In the genomic region with DNA sequence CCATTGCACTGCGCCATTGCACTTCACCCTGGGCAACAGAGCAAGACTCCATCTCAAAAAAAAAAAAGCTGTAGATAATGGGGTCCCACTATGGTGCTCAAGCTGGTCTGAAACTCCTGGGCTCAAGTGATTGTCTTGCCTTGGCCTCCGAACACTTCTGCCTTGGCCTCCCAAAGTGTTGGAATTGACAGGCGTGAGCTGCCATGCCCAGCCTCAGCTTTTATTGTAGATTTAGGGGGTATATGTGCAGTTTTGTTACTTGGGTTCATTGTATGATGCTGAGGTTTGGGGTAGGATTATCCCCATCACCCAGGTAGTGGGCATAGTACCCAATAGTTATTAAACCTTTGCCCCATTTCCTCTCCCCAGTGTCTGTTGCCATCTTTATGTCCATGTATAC, we compare ENCODE assay signal across 13 cellular contexts. TPM values are rescaled to one million over a fixed set of nuclear protein-coding genes. Genes with fewer than 3 reads are reported as not detected.
DNase-seq lines count a peak whose midpoint lies in the region; ATAC-seq, FAIRE-seq and TF ChIP-seq lines count a peak whose summit lies in the region.
"Had no signal": no experiment of that assay in that cellular context is flagged by ENCODE, and none has a peak within 500 bp of the region (broad histone marks: within the 10 kb centered on the region; RNA-seq: fewer than 3 reads in every experiment).

No MANE protein-coding gene starts in this region.

- H2AFZ ChIP-seq in keratinocyte (ENCODE audit: control insufficient read depth, low read length) = no peak overlapping the region

- dilution Hi-C loops in keratinocyte (cut with MboI; ENCODE audit: extremely low pct_ligation_motif_present, low sequenced_read_pairs) = no loop called here

- H3K27ac Mint-ChIP-seq in WTC11 = peak overlapping the region; percentile 49; the same call in 1 of the 2 replicates

- no peaks in the 10 kb centered on the region for H3K9me3 ChIP-seq in keratinocyte (ENCODE audit: control insufficient read depth, low read depth, low read length)
- H3K9me3 ChIP-seq in gastrocnemius medialis = no peaks in the 10 kb centered on the region

- H3K27ac ChIP-seq in keratinocyte (ENCODE audit: control insufficient read depth, insufficient read depth, low read length) (no peak overlapping the region), gastrocnemius medialis (no peak overlapping the region)

- peaks cover 45% of the 10 kb centered on the region for H3K79me2 ChIP-seq in keratinocyte (ENCODE audit: control insufficient read depth, insufficient read depth, low read length)

- H3K36me3 ChIP-seq in keratinocyte (ENCODE audit: control insufficient read depth in 2 of 2, extremely low read depth in 1 of 2, insufficient read depth in 2 of 2, low read length in 2 of 2) (peaks cover 23 to 37% of the 10 kb centered on the region in 2 experiments), gastrocnemius medialis (peaks cover 0 to 42% of the 10 kb centered on the region in 2 donors)

- intact Hi-C loops in gastrocnemius medialis (cut with DNase I; ENCODE audit: low total_unique reads) = loop anchor here (10.0 kb wide), 1 partner anchor 294 kb away; a partner anchor contains a TSS
- intact Hi-C loops in Right ventricle myocardium superior (cut with DNase I) = loop anchor here (10.0 kb wide), 1 partner anchor 104 kb away; a partner anchor contains a TSS

- H3K4me3 Mint-ChIP-seq in WTC11 = peak overlapping the region; percentile 99

- H3K27me3 Mint-ChIP-seq in WTC11 (ENCODE audit: low read depth) = no peaks in the 10 kb centered on the region

- peaks cover 64% of the 10 kb centered on the region for H3K36me3 Mint-ChIP-seq in WTC11

- DNase-seq in AG04449 (ENCODE audit: low read depth, low spot score) (no peak), WTC11 (ENCODE audit: low spot score) (no peak), keratinocyte (ENCODE audit: low read depth, low spot score) (no peak), hippocampal formation (lab: John Stamatoyannopoulos, UW) (no peak), NCI-H1105 (lab: John Stamatoyannopoulos, UW) (no peak), gastrocnemius medialis (no peak), Right ventricle myocardium superior (no peak)
- DNase-seq: activated CD4-positive, alpha-beta T cell treated with anti-CD3 and anti-CD28 coated beads, Interleukin-2, amount 50 U/mL, for 4 hours; IMR-90; stimulated activated naive CD4-positive, alpha-beta T cell treated with Interleukin-2 at 50 U/mL for 16 hours had no signal

- in situ Hi-C loops in gastrocnemius medialis (cut with MboI; ENCODE audit: low sequenced_read_pairs in 4 of 4) = loop anchor here in 2 of 4 donors (10.0 kb wide), 3 partner anchors 64 to 164 kb away; a partner anchor contains a TSS

- peaks cover 39% of the 10 kb centered on the region for H4K20me1 ChIP-seq in keratinocyte (ENCODE audit: control insufficient read depth, extremely low read depth, insufficient read depth, low read length)

- H3K9me3 Mint-ChIP-seq in WTC11 = no peaks in the 10 kb centered on the region

- POLR2A ChIA-PET in AG04449 (lab: Yijun Ruan, JAX) = interaction anchor here (0.6 to 3.1 kb wide), 5 partner anchors 9 to 109 kb away, joined by 3 to 11 read pairs (median 6); a partner anchor contains a TSS
- POLR2A ChIA-PET in WTC11 (lab: Charles Lee) = interaction anchor here (0.7 to 1.3 kb wide), 3 partner anchors 43 to 302 kb away, joined by 3 to 4 read pairs (median 3); a partner anchor contains a TSS

- H3K9me1 ChIP-seq in keratinocyte (ENCODE audit: control insufficient read depth, extremely low read depth, insufficient read depth, low read length) = peaks cover 2% of the 10 kb centered on the region

- TF ChIP-seq CTCF in AG04449 (IDR thresholded peaks at IDR 0.05; ENCODE audit: insufficient read depth, low read length, missing control alignments) (no peak), WTC11 (IDR thresholded peaks at IDR 0.05) (no peak), keratinocyte (optimal IDR thresholded peaks at IDR 0.05 in 1 of 3, IDR thresholded peaks at IDR 0.05 in 1 of 3, conservative IDR thresholded peaks at IDR 0.05 in 1 of 3; ENCODE audit: extremely low read depth in 1 of 3, insufficient read depth in 2 of 3, low read length in 3 of 3) (no peak), gastrocnemius medialis (IDR thresholded peaks at IDR 0.05 in 4 of 5, conservative IDR thresholded peaks at IDR 0.05 in 1 of 5) (no peak)

- peaks cover 15% of the 10 kb centered on the region for H3K4me1 ChIP-seq in keratinocyte (ENCODE audit: control insufficient read depth, extremely low read depth, insufficient read depth, low read length)
- H3K4me1 ChIP-seq in gastrocnemius medialis = peaks cover 30 to 34% of the 10 kb centered on the region in 2 donors

- H3K27me3 ChIP-seq in keratinocyte (ENCODE audit: control insufficient read depth, extremely low read depth, insufficient read depth, low read length) = no peaks in the 10 kb centered on the region
- no peaks in the 10 kb centered on the region for H3K27me3 ChIP-seq in gastrocnemius medialis

- peak overlapping the region; percentile 27 for H3K4me2 ChIP-seq in keratinocyte (ENCODE audit: control insufficient read depth, extremely low read depth, insufficient read depth, low read depth, low read length)

- no peak for TF ChIP-seq POLR2A in gastrocnemius medialis (IDR thresholded peaks at IDR 0.05)

- FAIRE-seq in keratinocyte (lab: Jason Lieb, UNC) = no peak
- FAIRE-seq: D721Med, GM12892 had no signal

- CTCF ChIA-PET in AG04449 (lab: Yijun Ruan, JAX) (interaction anchor here (1.1 to 2.9 kb wide), 11 partner anchors 8 to 280 kb away, joined by 3 to 8 read pairs (median 3); a partner anchor contains a TSS), WTC11 (lab: Charles Lee) (interaction anchor here (1.3 to 1.4 kb wide), 3 partner anchors 43 to 69 kb away, joined by 3 to 6 read pairs (median 4); a partner anchor contains a TSS)

- H3K9ac ChIP-seq in keratinocyte (ENCODE audit: control insufficient read depth, extremely low read depth, insufficient read depth, low read length) = no peak overlapping the region

- ATAC-seq in WTC11 (no peak), gastrocnemius medialis (no peak), Right ventricle myocardium superior (ENCODE audit: poor library complexity) (no peak)

- peaks cover 28% of the 10 kb centered on the region for H3K4me1 Mint-ChIP-seq in WTC11

- 0 out of 2 replicates have a peak overlapping the region, but pooled peaks have one; percentile 1 for H3K4me3 ChIP-seq in AG04449 (ENCODE audit: low read depth, low read length)
- H3K4me3 ChIP-seq in GM08714 (ENCODE audit: low read length) = peak overlapping the region; percentile 98; the same call in 1 of the 2 replicates
- H3K4me3 ChIP-seq in keratinocyte (ENCODE audit: control insufficient read depth in 2 of 3, extremely low read depth in 1 of 3, insufficient read depth in 2 of 3, low read depth in 1 of 3, low read length in 3 of 3) = peak overlapping the region in 1 of 3 experiments; percentile 34
- no peak overlapping the region for H3K4me3 ChIP-seq in gastrocnemius medialis

RNA-seq across cellular contexts. Expression of a gene that starts 11.4 kb away (rescaled TPM):
- 75.3 to 105 TPM (median 96.4 TPM) in 3 replicates for total RNA-seq in WTC11 (2021)
- 33.5 to 65.8 TPM (median 48.1 TPM) in 3 replicates for polyA plus RNA-seq in keratinocyte
- 466 TPM for polyA plus RNA-seq in keratinocyte (2011; ENCODE audit: low read depth)
- polyA plus RNA-seq in keratinocyte (2011; cell fraction: cytosol; rRNA removed) = 25.5 and 35.7 TPM in 2 replicates
- polyA plus RNA-seq in keratinocyte (2011; cell fraction: nucleus; rRNA removed) = 107 and 118 TPM in 2 replicates
- 88.4 and 366 TPM in 2 replicates for polyA plus RNA-seq in keratinocyte (2012; ENCODE audit: low replicate concordance)
- 56.1 to 86.6 TPM (median 65.9 TPM) in 3 replicates for polyA minus RNA-seq in keratinocyte
- polyA minus RNA-seq in keratinocyte (2011; cell fraction: cytosol; rRNA and poly(A)+ RNA removed) = 89.0 TPM
- 125 and 143 TPM in 2 replicates for polyA minus RNA-seq in keratinocyte (2011; cell fraction: nucleus; rRNA and poly(A)+ RNA removed)
- total RNA-seq in gastrocnemius medialis = 100 to 1,000 TPM in 2 of 4 donors, 10 to 100 TPM in 2; 71.5 to 178 (median 112) TPM
- 236 TPM for total RNA-seq in Right ventricle myocardium superior

RNA-seq across cellular contexts. Expression of a gene that starts 23.6 kb away (rescaled TPM):
- total RNA-seq in WTC11 (2021) = 57.2 to 80.1 TPM (median 75.8 TPM) in 3 replicates
- 95.5 to 142 TPM (median 110 TPM) in 3 replicates for polyA plus RNA-seq in keratinocyte
- 543 TPM for polyA plus RNA-seq in keratinocyte (2011; ENCODE audit: low read depth)
- polyA plus RNA-seq in keratinocyte (2011; cell fraction: cytosol; rRNA removed) = 58.1 and 98.7 TPM in 2 replicates
- 269 and 283 TPM in 2 replicates for polyA plus RNA-seq in keratinocyte (2011; cell fraction: nucleus; rRNA removed)
- polyA plus RNA-seq in keratinocyte (2012; ENCODE audit: low replicate concordance) = 215 and 387 TPM in 2 replicates
- polyA minus RNA-seq in keratinocyte = 56.7 to 205 TPM (median 64.7 TPM) in 3 replicates
- polyA minus RNA-seq in keratinocyte (2011; cell fraction: cytosol; rRNA and poly(A)+ RNA removed) = 139 TPM
- 212 and 216 TPM in 2 replicates for polyA minus RNA-seq in keratinocyte (2011; cell fraction: nucleus; rRNA and poly(A)+ RNA removed)
- total RNA-seq in gastrocnemius medialis = 100 to 1,000 TPM in 2 of 4 donors, 10 to 100 TPM in 2; 85.8 to 205 (median 111) TPM
- total RNA-seq in Right ventricle myocardium superior = 324 TPM

RNA-seq across cellular contexts. Expression of a gene that starts 23.7 kb away (rescaled TPM):
- total RNA-seq in WTC11 (2021) (42.6 to 44.8 TPM (median 42.8 TPM) in 3 replicates), gastrocnemius medialis (10 to 100 TPM; 20.8 to 42.7 (median 38.1) TPM), Right ventricle myocardium superior (24.1 TPM)
- 27.9 to 44.4 TPM (median 38.6 TPM) in 3 replicates for polyA plus RNA-seq in keratinocyte
- 27.7 TPM for polyA plus RNA-seq in keratinocyte (2011; ENCODE audit: low read depth)
- polyA plus RNA-seq in keratinocyte (2011; cell fraction: cytosol; rRNA removed) = 21.5 and 26.6 TPM in 2 replicates
- 57.0 and 60.0 TPM in 2 replicates for polyA plus RNA-seq in keratinocyte (2011; cell fraction: nucleus; rRNA removed)
- polyA plus RNA-seq in keratinocyte (2012; ENCODE audit: low replicate concordance) = 22.5 and 56.8 TPM in 2 replicates
- polyA minus RNA-seq in keratinocyte = 21.8 to 42.7 TPM (median 38.9 TPM) in 3 replicates
- 29.5 TPM for polyA minus RNA-seq in keratinocyte (2011; cell fraction: cytosol; rRNA and poly(A)+ RNA removed)
- polyA minus RNA-seq in keratinocyte (2011; cell fraction: nucleus; rRNA and poly(A)+ RNA removed) = 28.9 and 29.7 TPM in 2 replicates

RNA-seq across cellular contexts. Expression of a gene that starts 23.9 kb away (rescaled TPM):
- total RNA-seq in WTC11 (2021) (1.2 to 2.1 TPM (median 1.9 TPM) in 3 replicates), gastrocnemius medialis (1 to 10 TPM; 1.1 to 7.1 (median 3.5) TPM), Right ventricle myocardium superior (2.0 TPM)
- polyA plus RNA-seq in keratinocyte = 0.31 to 0.60 TPM (median 0.54 TPM) in 3 replicates
- polyA plus RNA-seq in keratinocyte (2011; ENCODE audit: low read depth) = 1.1 TPM
- 0.30 and 0.49 TPM in 2 replicates for polyA plus RNA-seq in keratinocyte (2011; cell fraction: cytosol; rRNA removed)
- polyA plus RNA-seq in keratinocyte (2011; cell fraction: nucleus; rRNA removed) = 0.61 and 0.88 TPM in 2 replicates
- polyA plus RNA-seq in keratinocyte (2012; ENCODE audit: low replicate concordance) = 0.47 and 0.97 TPM in 2 replicates
- polyA minus RNA-seq in keratinocyte = 0.35 to 0.82 TPM (median 0.73 TPM) in 3 replicates
- not detected for polyA minus RNA-seq in keratinocyte (2011; cell fraction: cytosol; rRNA and poly(A)+ RNA removed)
- polyA minus RNA-seq in keratinocyte (2011; cell fraction: nucleus; rRNA and poly(A)+ RNA removed) = 1.2 TPM in 1 of 2 replicates, not detected in the other

RNA-seq across cellular contexts. Expression of a gene that starts 32.2 kb away (rescaled TPM):
- 104 to 121 TPM (median 119 TPM) in 3 replicates for total RNA-seq in WTC11 (2021)
- 34.4 to 84.1 TPM (median 46.5 TPM) in 3 replicates for polyA plus RNA-seq in keratinocyte
- 18.7 TPM for polyA plus RNA-seq in keratinocyte (2011; ENCODE audit: low read depth)
- 65.3 and 72.5 TPM in 2 replicates for polyA plus RNA-seq in keratinocyte (2011; cell fraction: cytosol; rRNA removed)
- 14.3 and 16.3 TPM in 2 replicates for polyA plus RNA-seq in keratinocyte (2011; cell fraction: nucleus; rRNA removed)
- 44.6 and 69.2 TPM in 2 replicates for polyA plus RNA-seq in keratinocyte (2012; ENCODE audit: low replicate concordance)
- 33.6 to 70.1 TPM (median 49.5 TPM) in 3 replicates for polyA minus RNA-seq in keratinocyte
- polyA minus RNA-seq in keratinocyte (2011; cell fraction: cytosol; rRNA and poly(A)+ RNA removed) = 27.6 TPM
- 4.2 and 6.5 TPM in 2 replicates for polyA minus RNA-seq in keratinocyte (2011; cell fraction: nucleus; rRNA and poly(A)+ RNA removed)
- total RNA-seq in gastrocnemius medialis = 10 to 100 TPM; 25.1 to 43.7 (median 32.9) TPM
- total RNA-seq in Right ventricle myocardium superior = 23.0 TPM

Comparison
In these comparisons a context has a peak if more than half of its experiments do, and no peak if none do; other contexts are left out.
1. H3K4me3 ChIP-seq: peak in AG04449 (single experiment) and GM08714 (single experiment); none in gastrocnemius medialis (0 of 4).